ENCODE assay signal across 8 cellular contexts in genomic region chr16:15888072-15888976, GRCh38. TPM values are rescaled to one million over a fixed set of nuclear protein-coding genes. Genes with fewer than 3 reads are reported as not detected.
A peak's percentile ranks its signal among the peaks of the same experiment; 100 is the strongest.
DNase-seq lines count a peak whose midpoint lies in the region; ATAC-seq and TF ChIP-seq lines count a peak whose summit lies in the region.

TSS of gene CEP20 (minus strand) at chr16:15888603. CDS start at chr16:15888585, 18 bp downstream.

- DNase-seq in EH (ENCODE audit: low read depth) (peak; percentile 100), GM23338 (ENCODE audit: low spot score) (peak; percentile 100), LHCN-M2 (ENCODE audit: low read depth) (peak; percentile 99), RPMI8226 (peak; percentile 100), fibroblast of lung (ENCODE audit: low read depth in 2 of 2) (peak; percentile 97 to 98), natural killer cell (peak; percentile 99)
- DNase-seq in activated T-helper 1 cell treated with anti-CD3 and anti-CD28 coated beads, Interleukin-2, amount 50 U/mL, for 16 hours (ENCODE audit: low read depth in 1 of 2, low spot score in 1 of 2) = peak; percentile 99 to 100
- peak; percentile 99 for DNase-seq in stimulated activated naive CD4-positive, alpha-beta T cell treated with Interleukin-2 at 50 U/mL for 16 hours (lab: John Stamatoyannopoulos, UW)

- H3K9me3 Mint-ChIP-seq in GM23338 (no peaks in the 10 kb centered on the region; the same call in 2 of the 3 replicates), natural killer cell (no peaks in the 10 kb centered on the region)

- peaks cover 5% of the 10 kb centered on the region; the same call in 1 of the 2 replicates for H3F3A ChIP-seq in GM23338 (replicated peaks; ENCODE audit: low read depth)

- H3K4me2 ChIP-seq in GM23338 (peak within 1 kb of the TSS; percentile 94), fibroblast of lung (ENCODE audit: extremely low read depth, insufficient read depth, low read length) (peak within 1 kb of the TSS; percentile 82)

- intact Hi-C loops in natural killer cell (cut with micrococcal nuclease) = loop anchor here (2.0 to 5.0 kb wide), 2 partner anchors 64 to 238 kb away; no protein-coding TSS in a partner anchor

- H3K27ac ChIP-seq in GM23338 (ENCODE audit: low read depth) (peak within 1 kb of the TSS; percentile 87), fibroblast of lung (ENCODE audit: insufficient read depth, low read length) (peak within 1 kb of the TSS; percentile 96)

- H4K20me1 ChIP-seq in GM23338 (replicated peaks; ENCODE audit: insufficient read depth) = 0 out of 2 replicates have a peak, but pooled peaks cover 8% of the 10 kb centered on the region
- no peaks in the 10 kb centered on the region for H4K20me1 ChIP-seq in fibroblast of lung (ENCODE audit: control insufficient read depth, extremely low read depth, insufficient read depth, low read length)

- peaks cover 6% of the 10 kb centered on the region; the same call in 1 of the 3 replicates for H3K36me3 Mint-ChIP-seq in GM23338 (ENCODE audit: low read depth)
- H3K36me3 Mint-ChIP-seq in natural killer cell = no peaks in the 10 kb centered on the region

- peaks cover 4% of the 10 kb centered on the region for H3K27me3 Mint-ChIP-seq in GM23338 (ENCODE audit: insufficient read depth, low read depth, poor library complexity)
- H3K27me3 Mint-ChIP-seq in natural killer cell (ENCODE audit: low read depth in 2 of 2) = no peaks in the 10 kb centered on the region

- peak within 1 kb of the TSS; percentile 99 for H3K27ac Mint-ChIP-seq in GM23338
- H3K27ac Mint-ChIP-seq in natural killer cell = peak within 1 kb of the TSS; percentile 90 to 96

- H3K9ac ChIP-seq in fibroblast of lung (ENCODE audit: insufficient read depth, low read length) = peak within 1 kb of the TSS; percentile 95

- ATAC-seq in GM23338 (peak; percentile 99), natural killer cell (peak; percentile 97 to 100 (median 98))

- H3K9me3 ChIP-seq in fibroblast of lung (ENCODE audit: control insufficient read depth, insufficient read depth, low read depth, low read length) = no peaks in the 10 kb centered on the region

- peaks cover 5% of the 10 kb centered on the region; the same call in 1 of the 2 replicates for H3K4me1 ChIP-seq in GM23338 (ENCODE audit: insufficient read depth)
- H3K4me1 ChIP-seq in fibroblast of lung (ENCODE audit: control insufficient read depth, extremely low read depth, insufficient read depth, low read length) = peaks cover 12% of the 10 kb centered on the region

- TF ChIP-seq CTCF in GM23338 (conservative IDR thresholded peaks at IDR 0.05; ENCODE audit: low read depth in 2 of 2) = no peak
- TF ChIP-seq CTCF in fibroblast of lung (conservative IDR thresholded peaks at IDR 0.05 in 1 of 2, IDR thresholded peaks at IDR 0.05 in 1 of 2; ENCODE audit: low read depth in 1 of 2, low read length in 2 of 2) = no peak
- no peak for TF ChIP-seq CTCF in natural killer cell (IDR thresholded peaks at IDR 0.05)

- H3K36me3 ChIP-seq in GM23338 (ENCODE audit: insufficient read depth) = no peaks in the 10 kb centered on the region
- H3K36me3 ChIP-seq in fibroblast of lung (ENCODE audit: control insufficient read depth, insufficient read depth, low read length) = peaks cover under 1% of the 10 kb centered on the region

- H3K4me3 Mint-ChIP-seq in GM23338 = peak within 1 kb of the TSS; percentile 100
- H3K4me3 Mint-ChIP-seq in natural killer cell = peak within 1 kb of the TSS; percentile 98

- no peaks in the 10 kb centered on the region for H3K9me2 ChIP-seq in GM23338 (ENCODE audit: insufficient read depth)

- H2AFZ ChIP-seq in GM23338 (peak within 1 kb of the TSS; percentile 79), fibroblast of lung (ENCODE audit: low read length) (peak within 1 kb of the TSS; percentile 92)

- H3K79me2 ChIP-seq in GM23338 (replicated peaks; ENCODE audit: insufficient read depth) (peaks cover 47% of the 10 kb centered on the region), fibroblast of lung (ENCODE audit: control insufficient read depth, insufficient read depth, low read length) (peaks cover 49% of the 10 kb centered on the region)

- H3K4me3 ChIP-seq in GM23338 (peak within 1 kb of the TSS; percentile 91), fibroblast of lung (replicated peaks in 1 of 4; ENCODE audit: control extremely low read depth in 1 of 4, insufficient read depth in 1 of 4, low read depth in 3 of 4, low read length in 4 of 4) (peak within 1 kb of the TSS; percentile 91 to 98 (median 96))

- H3K27me3 ChIP-seq in GM23338 (ENCODE audit: insufficient read depth) (no peaks in the 10 kb centered on the region), fibroblast of lung (ENCODE audit: control insufficient read depth, insufficient read depth, low read length) (no peaks in the 10 kb centered on the region)

- peaks cover 11% of the 10 kb centered on the region for H3K4me1 Mint-ChIP-seq in GM23338
- H3K4me1 Mint-ChIP-seq in natural killer cell = peaks cover 30 to 32% of the 10 kb centered on the region in 2 donors

TF ChIP-seq in GM23338, 12 proteins besides CTCF, POLR2A, EP300 and RAD21 (continues in another document):
- TF ChIP-seq NANOG (IDR thresholded peaks at IDR 0.05; ENCODE audit: borderline replicate concordance) (no peak), CREB1 (CRISPR knock-in tag; IDR thresholded peaks at IDR 0.05; ENCODE audit: low read depth) (0 out of 2 replicates have a peak, but pooled peaks have one; percentile 32), EZH2phosphoT487 (IDR thresholded peaks at IDR 0.05; ENCODE audit: unreplicated experiment) (no peak), ETS1 (IDR thresholded peaks at IDR 0.05) (peak; percentile 6; the same call in 1 of the 2 replicates), ZNF331 (CRISPR knock-in tag; IDR thresholded peaks at IDR 0.05; ENCODE audit: low read depth) (no peak), EZH2 (IDR thresholded peaks at IDR 0.05; ENCODE audit: low read depth, unreplicated experiment) (no peak), REST (IDR thresholded peaks at IDR 0.05; ENCODE audit: unreplicated experiment) (no peak), ZNF114 (CRISPR knock-in tag; IDR thresholded peaks at IDR 0.05) (no peak), POLR2AphosphoS5 (IDR thresholded peaks at IDR 0.05; ENCODE audit: low read depth) (peak; percentile 83), STAT1 (IDR thresholded peaks at IDR 0.05; ENCODE audit: unreplicated experiment) (no peak)

RNA-seq across cellular contexts. Expression of gene CEP20, which starts in this region (rescaled TPM):
- total RNA-seq in GM23338 (2014; rRNA removed; shearing (Covaris generic)) = 63.0 and 70.9 TPM in 2 replicates
- 50.2 and 60.2 TPM in 2 replicates for polyA plus RNA-seq in GM23338 (2016; fragmentation: Nextera tagmentation; extraction: Ambion mirVana)
- 69.6 and 94.3 TPM in 2 replicates for total RNA-seq in LHCN-M2 (2014; rRNA removed)
- polyA plus RNA-seq in LHCN-M2 (2012) = 18.9 TPM
- 56.2 and 60.9 TPM in 2 replicates for total RNA-seq in fibroblast of lung
- 42.9 and 56.6 TPM in 2 replicates for polyA plus RNA-seq in fibroblast of lung
- 30.8 and 37.4 TPM in 2 replicates for polyA plus RNA-seq in fibroblast of lung (2012)
- 5.9 and 15.1 TPM in 2 replicates for polyA minus RNA-seq in fibroblast of lung (ENCODE audit: low replicate concordance)
- 10 to 100 TPM; 21.4 to 23.2 (median 23.1) TPM for total RNA-seq in natural killer cell

Comparison
In these comparisons a context has a peak if more than half of its experiments do, and no peak if none do; other contexts are left out.
1. Peak in every context shown above with its lines: DNase-seq, ATAC-seq, H3K4me3 ChIP-seq and H3K27ac ChIP-seq.